In the genomic region with DNA sequence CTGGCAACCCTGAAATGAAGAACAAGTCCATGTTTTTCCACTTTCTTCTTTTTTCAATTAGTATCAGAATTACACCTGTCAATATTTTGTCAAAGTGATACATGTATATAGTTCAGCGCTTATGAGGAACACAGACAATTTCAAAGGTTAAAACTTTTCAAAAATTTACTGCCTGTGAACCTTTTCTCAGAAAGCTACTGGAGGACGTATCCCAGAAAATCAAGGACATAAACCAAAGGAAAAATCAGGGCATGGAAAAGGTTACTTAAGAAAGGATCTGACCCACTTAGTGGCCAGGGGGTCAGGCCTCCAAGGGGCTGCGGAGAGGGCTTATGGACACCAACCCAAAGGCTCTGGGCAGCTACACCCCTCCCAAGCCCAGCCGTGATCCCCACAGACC, we compare ENCODE assay signal across 20 cellular contexts.
DNase-seq lines count a peak whose midpoint lies in the region; ATAC-seq and TF ChIP-seq lines count a peak whose summit lies in the region.
"Had no signal": no experiment of that assay in that cellular context is flagged by ENCODE, and none has a peak within 500 bp of the region (broad histone marks: within the 10 kb centered on the region; RNA-seq: fewer than 3 reads in every experiment).

No MANE protein-coding gene starts in this region.

- intact Hi-C loops in natural killer cell (cut with micrococcal nuclease) (no loop called here), lower lobe of right lung (cut with DNase I) (no loop called here), spleen (cut with DNase I; ENCODE audit: low total_unique reads) (no loop called here)

- H3K27ac Mint-ChIP-seq in natural killer cell treated with Interleukin-12 subunit alpha and Interleukin-12 subunit beta and Interleukin-15 and Interleukin-18, amount 100 ng/mL, for 72 hours, result no peak overlapping the region
- H3K27ac Mint-ChIP-seq in natural killer cell (no peak overlapping the region), chondrocyte (ENCODE audit: unreplicated experiment) (no peak overlapping the region)
- H3K27ac Mint-ChIP-seq: B cell; CD4-positive, alpha-beta T cell; CD8-positive, alpha-beta T cell had no signal

- no peaks in the 10 kb centered on the region for H3K36me3 ChIP-seq in lower lobe of right lung
- H3K36me3 ChIP-seq in spleen, result no peaks in the 10 kb centered on the region
- H3K36me3 ChIP-seq: BLaER1 treated with 17β-estradiol and CSF1 and Interleukin-3, amounts not matched to agents 10 nM and 100 nM had no signal

- H3K9me3 Mint-ChIP-seq in natural killer cell treated with Interleukin-12 subunit alpha and Interleukin-12 subunit beta and Interleukin-15 and Interleukin-18, amount 100 ng/mL, for 72 hours, result peaks cover 3% of the 10 kb centered on the region
- H3K9me3 Mint-ChIP-seq in natural killer cell (peaks cover 2 to 3% of the 10 kb centered on the region in 2 donors), chondrocyte (ENCODE audit: low read depth) (peaks cover 26% of the 10 kb centered on the region)

- WGBS in spleen, 5 donors, result 86 to 94% (median 89%) methylated on average over 4 of the region's 4 CpGs

- H3K9me3 ChIP-seq in lower lobe of right lung, result peaks cover 12% of the 10 kb centered on the region
- H3K9me3 ChIP-seq in spleen, result peaks cover 4 to 30% (median 22%) of the 10 kb centered on the region in 8 donors

- H3K4me3 ChIP-seq in lower lobe of right lung, result no peak overlapping the region
- H3K4me3 ChIP-seq in spleen, result no peak overlapping the region
- H3K4me3 ChIP-seq: A549; BLaER1 treated with 17β-estradiol and CSF1 and Interleukin-3, amounts not matched to agents 10 nM and 100 nM had no signal

- H3K27me3 ChIP-seq in lower lobe of right lung (ENCODE audit: low read depth) (peaks cover 17% of the 10 kb centered on the region), spleen (replicated peaks in 1 of 7) (peaks cover 0 to 22% (median 0%) of the 10 kb centered on the region in 7 donors)

- peak; percentile 26 for DNase-seq in natural killer cell treated with Interleukin-12 subunit alpha and Interleukin-12 subunit beta and Interleukin-15 and Interleukin-18, amount 100 ng/mL, for 72 hours (ENCODE audit: low spot score)
- no peak for DNase-seq in natural killer cell
- peak; percentile 51 for DNase-seq in chondrocyte (ENCODE audit: low spot score)
- peak; percentile 20 for DNase-seq in lower lobe of right lung
- DNase-seq in spleen, result peak; percentile 41
- DNase-seq in stimulated activated CD4-positive, alpha-beta T cell treated with anti-CD3 and anti-CD28 coated beads, Interleukin-4, amount 100 ng/mL, for 4 hours, result no peak
- DNase-seq in NCI-H510A treated with DMSO at 0.1 percent for 48 hours (lab: John Stamatoyannopoulos, UW), result no peak
- DNase-seq: AML-193; Caco-2; Calu3; CD4-positive, alpha-beta T cell; CD8-positive, alpha-beta T cell; DMS79 treated with DMSO at 0.1 percent for 48 hours; GF-D8 had no signal

- peaks cover 6% of the 10 kb centered on the region for H3K36me3 Mint-ChIP-seq in natural killer cell treated with Interleukin-12 subunit alpha and Interleukin-12 subunit beta and Interleukin-15 and Interleukin-18, amount 100 ng/mL, for 72 hours
- H3K36me3 Mint-ChIP-seq in natural killer cell (no peaks in the 10 kb centered on the region), chondrocyte (ENCODE audit: low read depth) (no peaks in the 10 kb centered on the region)

- H3K4me1 Mint-ChIP-seq in natural killer cell treated with Interleukin-12 subunit alpha and Interleukin-12 subunit beta and Interleukin-15 and Interleukin-18, amount 100 ng/mL, for 72 hours (ENCODE audit: low read depth in 2 of 2), result peaks cover 0 to 5% of the 10 kb centered on the region in 2 donors
- H3K4me1 Mint-ChIP-seq in natural killer cell (no peaks in the 10 kb centered on the region), chondrocyte (ENCODE audit: low read depth) (no peaks in the 10 kb centered on the region)
- H3K4me1 Mint-ChIP-seq: B cell had no signal

- H3K27ac ChIP-seq in lower lobe of right lung, result no peak overlapping the region
- no peak overlapping the region for H3K27ac ChIP-seq in spleen
- H3K27ac ChIP-seq: 22Rv1; A549; BLaER1 treated with 17β-estradiol and CSF1 and Interleukin-3, amounts not matched to agents 10 nM and 100 nM; C4-2B had no signal

- TF ChIP-seq CTCF in natural killer cell (IDR thresholded peaks at IDR 0.05) (no peak), chondrocyte (IDR thresholded peaks at IDR 0.05) (no peak), lower lobe of right lung (IDR thresholded peaks at IDR 0.05) (no peak), spleen (IDR thresholded peaks at IDR 0.05 in 8 of 11, conservative IDR thresholded peaks at IDR 0.05 in 3 of 11) (no peak)

- peaks cover 3 to 8% of the 10 kb centered on the region in 2 donors for H3K27me3 Mint-ChIP-seq in natural killer cell treated with Interleukin-12 subunit alpha and Interleukin-12 subunit beta and Interleukin-15 and Interleukin-18, amount 100 ng/mL, for 72 hours
- H3K27me3 Mint-ChIP-seq in natural killer cell (ENCODE audit: low read depth in 2 of 2) (peaks cover 4 to 7% of the 10 kb centered on the region in 2 donors), chondrocyte (ENCODE audit: low read depth) (no peaks in the 10 kb centered on the region)
- H3K27me3 Mint-ChIP-seq: B cell; CD4-positive, alpha-beta T cell had no signal

- H3K4me3 Mint-ChIP-seq in natural killer cell treated with Interleukin-12 subunit alpha and Interleukin-12 subunit beta and Interleukin-15 and Interleukin-18, amount 100 ng/mL, for 72 hours, result no peak overlapping the region
- H3K4me3 Mint-ChIP-seq in natural killer cell (no peak overlapping the region), chondrocyte (ENCODE audit: unreplicated experiment) (no peak overlapping the region)
- H3K4me3 Mint-ChIP-seq: B cell; CD4-positive, alpha-beta T cell; CD8-positive, alpha-beta T cell had no signal

- no peak for ATAC-seq in natural killer cell treated with Interleukin-12 subunit alpha and Interleukin-12 subunit beta and Interleukin-15 and Interleukin-18, amount 100 ng/mL, for 72 hours
- ATAC-seq in natural killer cell, result no peak
- ATAC-seq in lower lobe of right lung, result no peak
- ATAC-seq in GM18870 (IDR thresholded peaks at IDR 0.05; ENCODE audit: unreplicated experiment), result no peak
- ATAC-seq: A549; CD8-positive, alpha-beta T cell had no signal

- H3K4me1 ChIP-seq in lower lobe of right lung (no peaks in the 10 kb centered on the region), spleen (no peaks in the 10 kb centered on the region)
- H3K4me1 ChIP-seq: A549, Caco-2 had no signal

- no peak for TF ChIP-seq POLR2A in spleen (IDR thresholded peaks at IDR 0.05)

Comparison
In these comparisons a context has a peak if more than half of its experiments do, and no peak if none do; other contexts are left out.
1. DNase-seq: peak in natural killer cell treated with Interleukin-12 subunit alpha and Interleukin-12 subunit beta and Interleukin-15 and Interleukin-18, amount 100 ng/mL, for 72 hours (single experiment), chondrocyte (single experiment), lower lobe of right lung (single experiment) and spleen (single experiment); none in natural killer cell (single experiment), stimulated activated CD4-positive, alpha-beta T cell treated with anti-CD3 and anti-CD28 coated beads, Interleukin-4, amount 100 ng/mL, for 4 hours (0 of 2) and NCI-H510A treated with DMSO at 0.1 percent for 48 hours (single experiment).